Comparison of ENCODE assay signal across 9 cellular contexts in the genomic region with DNA sequence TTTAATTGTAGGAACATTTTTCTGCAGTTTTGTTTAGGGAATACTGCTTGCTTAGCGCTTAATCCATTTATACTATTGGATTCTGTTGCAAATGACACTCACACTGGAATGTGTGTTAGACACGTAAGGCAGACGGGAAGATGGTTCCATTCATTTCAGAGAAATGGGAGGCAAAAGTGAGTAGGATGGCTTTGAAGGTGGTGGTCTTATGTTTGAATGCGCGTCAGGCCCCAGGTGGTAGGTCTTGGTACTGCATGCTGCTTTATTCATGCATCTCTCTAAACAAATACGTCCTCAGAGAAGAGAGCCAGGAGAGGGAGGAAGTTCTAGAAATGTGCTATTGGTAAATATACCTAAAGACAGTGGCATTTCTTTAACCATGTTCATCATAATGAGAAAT.
A peak's percentile ranks its signal among the peaks of the same experiment; 100 is the strongest.
DNase-seq lines count a peak whose midpoint lies in the region; ATAC-seq, FAIRE-seq and TF ChIP-seq lines count a peak whose summit lies in the region.
"Had no signal": no experiment of that assay in that cellular context is flagged by ENCODE, and none has a peak within 500 bp of the region (broad histone marks: within the 10 kb centered on the region; RNA-seq: fewer than 3 reads in every experiment).

No MANE protein-coding gene starts in this region.

- no peak for FAIRE-seq in GM12892 (lab: Jason Lieb, UNC)

- DNase-seq in DMS114 treated with DMSO at 0.1 percent for 48 hours (lab: John Stamatoyannopoulos, UW; ENCODE audit: unreplicated experiment) (peak; percentile 6), HFF-Myc (ENCODE audit: extremely low read depth, low read depth) (no peak), amniotic epithelial cell (ENCODE audit: low read depth) (peak; percentile 0), lower lobe of right lung (no peak), GM12892 (ENCODE audit: insufficient read length) (no peak), NCI-H1105 (lab: John Stamatoyannopoulos, UW) (no peak)
- no peak for DNase-seq in activated CD4-positive, CD25-positive, alpha-beta regulatory T cell (lab: John Stamatoyannopoulos, UW)
- DNase-seq: effector memory CD8-positive, alpha-beta T cell had no signal

- H3K27ac ChIP-seq in lower lobe of right lung: no peak overlapping the region

- peak; percentile 56 for TF ChIP-seq CTCF in HFF-Myc (IDR thresholded peaks at IDR 0.05; ENCODE audit: low read depth, low read length, missing control alignments)
- peak; percentile 25 for TF ChIP-seq CTCF in lower lobe of right lung (IDR thresholded peaks at IDR 0.05)

- no peak overlapping the region for H3K4me3 ChIP-seq in HFF-Myc (replicated peaks; ENCODE audit: low read depth, low read length)
- H3K4me3 ChIP-seq in lower lobe of right lung: no peak overlapping the region

- no peak for TF ChIP-seq POLR2A in GM12892 (IDR thresholded peaks at IDR 0.05; ENCODE audit: low read depth, low read length)

- intact Hi-C loops in lower lobe of right lung (cut with DNase I): no loop called here

- H3K9me3 ChIP-seq in lower lobe of right lung: no peaks in the 10 kb centered on the region

- no peaks in the 10 kb centered on the region for H3K4me1 ChIP-seq in lower lobe of right lung

- H3K36me3 ChIP-seq in lower lobe of right lung: no peaks in the 10 kb centered on the region

- H3K27me3 ChIP-seq in lower lobe of right lung (ENCODE audit: low read depth): no peaks in the 10 kb centered on the region

- ATAC-seq in lower lobe of right lung (no peak), HG02763 (IDR thresholded peaks at IDR 0.05; ENCODE audit: unreplicated experiment) (no peak)
- ATAC-seq: effector memory CD8-positive, alpha-beta T cell had no signal

Comparison
In these comparisons a context has a peak if more than half of its experiments do, and no peak if none do; other contexts are left out.
1. DNase-seq: peak in DMS114 treated with DMSO at 0.1 percent for 48 hours (single experiment) and amniotic epithelial cell (single experiment); none in HFF-Myc (single experiment), lower lobe of right lung (single experiment), GM12892 (single experiment), NCI-H1105 (single experiment) and activated CD4-positive, CD25-positive, alpha-beta regulatory T cell (0 of 4).